ENCODE assay signal across 18 cellular contexts in the genomic region with DNA sequence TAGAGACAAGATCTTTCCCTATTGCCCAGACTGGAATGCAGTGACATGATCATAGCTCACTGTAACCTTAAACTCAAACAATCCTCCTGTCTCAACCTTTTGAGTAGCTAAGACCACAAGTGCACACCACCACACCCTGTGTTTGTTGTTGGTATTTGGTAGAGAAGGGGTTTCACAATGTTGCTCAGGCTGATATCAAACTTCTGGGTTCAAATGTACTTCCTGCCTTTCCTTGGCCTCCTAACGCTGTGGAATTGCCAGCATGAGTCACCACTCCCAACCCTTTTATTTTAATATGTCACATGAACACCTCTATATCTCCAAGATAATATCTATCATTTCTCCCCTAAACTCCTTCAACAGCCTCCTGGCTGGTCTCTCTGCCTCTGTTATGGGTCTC.
DNase-seq lines count a peak whose midpoint lies in the region; ATAC-seq, FAIRE-seq and TF ChIP-seq lines count a peak whose summit lies in the region.
"Had no signal": no experiment of that assay in that cellular context is flagged by ENCODE, and none has a peak within 500 bp of the region (broad histone marks: within the 10 kb centered on the region; RNA-seq: fewer than 3 reads in every experiment).

No MANE protein-coding gene starts in this region.

- no peaks in the 10 kb centered on the region for H3K27me3 ChIP-seq in mesendoderm (ENCODE audit: insufficient read depth, low read length, poor library complexity)
- H3K27me3 ChIP-seq: MG63, Peyer's patch had no signal

- peak; percentile 6 for DNase-seq in Calu3
- DNase-seq in amniotic epithelial cell (ENCODE audit: low read depth), result peak; percentile 31
- DNase-seq in epithelial cell of esophagus (ENCODE audit: low read depth), result peak; percentile 58
- peak; percentile 0 for DNase-seq in mesendoderm
- DNase-seq in activated T-cell treated with anti-CD3 and anti-CD28 coated beads, Interleukin-2, amount 50 U/mL, for 4 hours, result no peak
- no peak for DNase-seq in urothelium cell line (ENCODE audit: low spot score)
- DNase-seq in cardiac septum (ENCODE audit: low spot score), result no peak
- DNase-seq: CD4-positive, alpha-beta memory T cell; H7; MG63; NCI-H2029; NCI-H2171 treated with DMSO at 0.1 percent for 48 hours; NCI-H510A; Peyer's patch; Right ventricle myocardium superior had no signal

- H3K4me3 ChIP-seq in epithelial cell of esophagus (ENCODE audit: low read length) (no peak overlapping the region), mesendoderm (ENCODE audit: low read length) (no peak overlapping the region)
- H3K4me3 ChIP-seq: MG63, Peyer's patch had no signal

- no peak overlapping the region for H3K56ac ChIP-seq in mesendoderm (ENCODE audit: low read length)

- no peaks in the 10 kb centered on the region for H3K79me1 ChIP-seq in mesendoderm (ENCODE audit: low read length)

- H3K4me1 ChIP-seq in mesendoderm (ENCODE audit: control insufficient read depth, low read depth, low read length), result no peaks in the 10 kb centered on the region
- H3K4me1 ChIP-seq: Peyer's patch had no signal

- no peak overlapping the region for H2AK5ac ChIP-seq in mesendoderm (ENCODE audit: low read length)

- CTCF ChIA-PET in Calu3 (lab: Charles Lee), result no interaction called here

- H3K4me1 Mint-ChIP-seq in Calu3 (ENCODE audit: low read depth, unreplicated experiment), result no peaks in the 10 kb centered on the region
- no peaks in the 10 kb centered on the region for H3K4me1 Mint-ChIP-seq in activated T-cell treated with anti-CD3 and anti-CD28 coated beads, Interleukin-2, amount 50 U/mL, for 4 hours (ENCODE audit: low read depth)
- H3K4me1 Mint-ChIP-seq: CD4-positive, alpha-beta memory T cell had no signal

- intact Hi-C loops in Calu3 (cut with micrococcal nuclease; ENCODE audit: unreplicated experiment) (no loop called here), cardiac septum (cut with DNase I) (no loop called here)

- no peak for FAIRE-seq in urothelium cell line (lab: Jason Lieb, UNC)
- FAIRE-seq: HepG2 had no signal

- no peak overlapping the region for H3K4me3 Mint-ChIP-seq in Calu3 (ENCODE audit: low read depth, unreplicated experiment)
- H3K4me3 Mint-ChIP-seq in activated T-cell treated with anti-CD3 and anti-CD28 coated beads, Interleukin-2, amount 50 U/mL, for 4 hours, result no peak overlapping the region
- H3K4me3 Mint-ChIP-seq: CD4-positive, alpha-beta memory T cell had no signal

- no TSS peak for BruUV-seq in Calu3 (replicated peaks; lab: Mats Ljungman, UMichigan)

- H3K4me2 ChIP-seq in mesendoderm (ENCODE audit: low read length), result no peak overlapping the region
- H3K4me2 ChIP-seq: KMS-11 had no signal

- H3K9me3 Mint-ChIP-seq in Calu3 (ENCODE audit: low read depth, unreplicated experiment), result peaks cover 1% of the 10 kb centered on the region
- H3K9me3 Mint-ChIP-seq in activated T-cell treated with anti-CD3 and anti-CD28 coated beads, Interleukin-2, amount 50 U/mL, for 4 hours, result no peaks in the 10 kb centered on the region

- TF ChIP-seq CTCF in Calu3 (IDR thresholded peaks at IDR 0.05; ENCODE audit: unreplicated experiment) (no peak), epithelial cell of esophagus (IDR thresholded peaks at IDR 0.05; ENCODE audit: insufficient read depth, low read depth, low read length, missing control alignments) (no peak)

- H3K27me3 Mint-ChIP-seq in Calu3 (ENCODE audit: unreplicated experiment), result no peaks in the 10 kb centered on the region
- H3K27me3 Mint-ChIP-seq in activated T-cell treated with anti-CD3 and anti-CD28 coated beads, Interleukin-2, amount 50 U/mL, for 4 hours (ENCODE audit: low read depth), result no peaks in the 10 kb centered on the region
- H3K27me3 Mint-ChIP-seq: CD4-positive, alpha-beta memory T cell had no signal

- no peaks in the 10 kb centered on the region for H3K36me3 ChIP-seq in mesendoderm (ENCODE audit: control insufficient read depth, insufficient read depth, low read length)
- H3K36me3 ChIP-seq: MG63, Peyer's patch had no signal

- H3K23ac ChIP-seq in mesendoderm (ENCODE audit: low read length), result no peak overlapping the region

- H2BK5ac ChIP-seq in mesendoderm (ENCODE audit: low read length), result no peak overlapping the region

- ATAC-seq in GM21423 (IDR thresholded peaks at IDR 0.05; ENCODE audit: unreplicated experiment), result no peak
- ATAC-seq in activated T-cell treated with anti-CD3 and anti-CD28 coated beads, Interleukin-2, amount 50 U/mL, for 4 hours, result no peak
- ATAC-seq: HepG2 had no signal

- H3K18ac ChIP-seq in mesendoderm (ENCODE audit: low read length), result no peak overlapping the region

- no peak overlapping the region for H4K8ac ChIP-seq in mesendoderm (ENCODE audit: low read depth, low read length)

- no peak overlapping the region for H3K4ac ChIP-seq in mesendoderm (ENCODE audit: low read depth, low read length)

- no peak overlapping the region for H2BK15ac ChIP-seq in mesendoderm (replicated peaks; ENCODE audit: low read depth)

- no CpG with 5 or more reads among the region's 1 CpG for WGBS in mesendoderm (ENCODE audit: extremely low coverage, insufficient coverage, low lambda C conversion rate)

- no peaks in the 10 kb centered on the region for H3K36me3 Mint-ChIP-seq in Calu3 (ENCODE audit: insufficient read depth, unreplicated experiment)
- no peaks in the 10 kb centered on the region for H3K36me3 Mint-ChIP-seq in activated T-cell treated with anti-CD3 and anti-CD28 coated beads, Interleukin-2, amount 50 U/mL, for 4 hours (ENCODE audit: insufficient read depth)
- H3K36me3 Mint-ChIP-seq: CD4-positive, alpha-beta memory T cell had no signal

- H3K9ac ChIP-seq in mesendoderm (ENCODE audit: low read length), result no peak overlapping the region
- H3K9ac ChIP-seq: KMS-11 had no signal

- H3K79me2 ChIP-seq in mesendoderm (ENCODE audit: control insufficient read depth, insufficient read depth, low read length), result no peaks in the 10 kb centered on the region

- H4K5ac ChIP-seq in mesendoderm (ENCODE audit: low read length), result no peak overlapping the region

- no peak overlapping the region for H3K27ac Mint-ChIP-seq in Calu3 (ENCODE audit: unreplicated experiment)
- H3K27ac Mint-ChIP-seq: CD4-positive, alpha-beta memory T cell had no signal

- no peak overlapping the region for H3K27ac ChIP-seq in mesendoderm (ENCODE audit: low read depth, low read length)
- H3K27ac ChIP-seq: KMS-11, Peyer's patch had no signal

- H2BK120ac ChIP-seq in mesendoderm (ENCODE audit: low read depth, low read length), result no peak overlapping the region

Comparison
In these comparisons a context has a peak if more than half of its experiments do, and no peak if none do; other contexts are left out.
1. DNase-seq: peak in Calu3 (single experiment), amniotic epithelial cell (single experiment), epithelial cell of esophagus (single experiment) and mesendoderm (single experiment); none in activated T-cell treated with anti-CD3 and anti-CD28 coated beads, Interleukin-2, amount 50 U/mL, for 4 hours (single experiment), urothelium cell line (single experiment) and cardiac septum (single experiment).